In genomic region chr1:163069142-163069541, GRCh38 we compare ENCODE assay signal across 8 cellular contexts. TPM values are rescaled to one million over a fixed set of nuclear protein-coding genes. Genes with fewer than 3 reads are reported as not detected.
A peak's percentile ranks its signal among the peaks of the same experiment; 100 is the strongest.
DNase-seq lines count a peak whose midpoint lies in the region; ATAC-seq and TF ChIP-seq lines count a peak whose summit lies in the region.

TSS of gene RGS4 (plus strand) at chr1:163069361. CDS start at chr1:163069485, 124 bp downstream.

- ATAC-seq in omental fat pad (ENCODE audit: low FRiP score) (peak; percentile 92), GM19324 (IDR thresholded peaks at IDR 0.05; ENCODE audit: low FRiP score, unreplicated experiment) (no peak), GM21619 (IDR thresholded peaks at IDR 0.05; ENCODE audit: unreplicated experiment) (no peak)

- peaks cover 42% of the 10 kb centered on the region for H3F3A ChIP-seq in SK-N-SH (replicated peaks; ENCODE audit: insufficient read depth)

- TF ChIP-seq EP300 in SK-N-SH (IDR thresholded peaks at IDR 0.05; ENCODE audit: borderline replicate concordance in 1 of 2, low read depth in 1 of 2, low read length in 1 of 2): peak; percentile 14 to 35; a peak in 1 of 4 replicates

- peaks cover 58% of the 10 kb centered on the region for H3K79me2 ChIP-seq in SK-N-SH (ENCODE audit: insufficient read depth)

- no peaks in the 10 kb centered on the region for H3K9me2 ChIP-seq in SK-N-SH

- H3K9ac ChIP-seq in SK-N-SH: peak within 1 kb of the TSS; percentile 95

- peaks cover 41 to 42% of the 10 kb centered on the region in 2 experiments for H3K36me3 ChIP-seq in SK-N-SH (replicated peaks in 1 of 2; ENCODE audit: control insufficient read depth in 1 of 2, insufficient read depth in 2 of 2, low read length in 1 of 2)

- H2AFZ ChIP-seq in SK-N-SH (ENCODE audit: low read depth): peak within 1 kb of the TSS; percentile 45

- 3% methylated on average over 13 of the region's 13 CpGs for WGBS in SK-N-SH (ENCODE audit: low lambda C conversion rate)

- POLR2A ChIA-PET in SK-N-SH (lab: Yijun Ruan, JAX): interaction anchor here (0.6 to 8.7 kb wide), 43 partner anchors 9 to 253 kb away, joined by 3 to 450 read pairs (median 5); partner anchors contain the start of genes NUF2 and RGS5

- peak within 1 kb of the TSS; percentile 85 for H3K4me2 ChIP-seq in SK-N-SH

- H3K27ac ChIP-seq in SK-N-SH (ENCODE audit: low read depth in 2 of 2, low read length in 1 of 2): peak within 1 kb of the TSS; percentile 91 to 99

- H3K4me3 ChIP-seq in HFF-Myc (replicated peaks; ENCODE audit: low read depth, low read length): peak within 1 kb of the TSS; percentile 51
- peak within 1 kb of the TSS; percentile 69 to 82 for H3K4me3 ChIP-seq in SK-N-SH (ENCODE audit: low read depth in 2 of 2, low read length in 1 of 2)

- H3K27me3 ChIP-seq in SK-N-SH (ENCODE audit: insufficient read depth): no peaks in the 10 kb centered on the region

- no peaks in the 10 kb centered on the region for H3K9me3 ChIP-seq in SK-N-SH

- DNase-seq in HFF-Myc (ENCODE audit: extremely low read depth, low read depth) (peak; percentile 93), SK-N-SH (peak; percentile 73), germinal center (ENCODE audit: low spot score) (peak; percentile 4), omental fat pad (ENCODE audit: low spot score) (no peak), COLO668 (lab: John Stamatoyannopoulos, UW; ENCODE audit: unreplicated experiment) (no peak)
- no peak for DNase-seq in effector CD4-positive, alpha-beta T cell

- CTCF ChIA-PET in SK-N-SH (lab: Yijun Ruan, JAX): interaction anchor here (0.7 to 8.4 kb wide), 29 partner anchors 8 to 269 kb away, joined by 3 to 120 read pairs (median 7); partner anchors contain the start of gene NUF2

- peaks cover 22 to 31% of the 10 kb centered on the region in 2 experiments; a peak in 3 of 4 replicates for H3K4me1 ChIP-seq in SK-N-SH (ENCODE audit: control insufficient read depth in 1 of 2, insufficient read depth in 2 of 2, low read depth in 1 of 2, low read length in 1 of 2)

- TF ChIP-seq RAD21 in SK-N-SH (IDR thresholded peaks at IDR 0.05; ENCODE audit: low read length): peak; percentile 81

- TF ChIP-seq CTCF in HFF-Myc (IDR thresholded peaks at IDR 0.05; ENCODE audit: low read depth, low read length, missing control alignments): peak; percentile 64
- peak; percentile 72 for TF ChIP-seq CTCF in SK-N-SH (IDR thresholded peaks at IDR 0.05)
- TF ChIP-seq CTCF in omental fat pad (IDR thresholded peaks at IDR 0.05): no peak

- peaks cover 11% of the 10 kb centered on the region; the same call in 1 of the 2 replicates for H4K20me1 ChIP-seq in SK-N-SH (ENCODE audit: insufficient read depth)

TF ChIP-seq in SK-N-SH, 30 proteins besides CTCF, POLR2A, EP300 and RAD21 (continues in another document):
- TF ChIP-seq TEAD4 (IDR thresholded peaks at IDR 0.05; ENCODE audit: borderline replicate concordance, insufficient read depth) (no peak), TCF12 (IDR thresholded peaks at IDR 0.05) (no peak), RFX5 (IDR thresholded peaks at IDR 0.05; ENCODE audit: low read length) (peak; percentile 79; the same call in 1 of the 2 replicates), MAX (IDR thresholded peaks at IDR 0.05; ENCODE audit: low read depth) (0 out of 2 replicates have a peak, but pooled peaks have one; percentile 19), USF1 (IDR thresholded peaks at IDR 0.05; ENCODE audit: borderline replicate concordance, low read depth) (no peak), ELF1 (IDR thresholded peaks at IDR 0.05) (no peak), CHD2 (IDR thresholded peaks at IDR 0.05; ENCODE audit: low read length, partially characterized antibody) (peak; percentile 47), GATA2 (CRISPR knock-in tag; IDR thresholded peaks at IDR 0.05) (no peak), NFIC (IDR thresholded peaks at IDR 0.05; ENCODE audit: borderline replicate concordance) (peak; percentile 26; the same call in 1 of the 2 replicates), RCOR1 (IDR thresholded peaks at IDR 0.05; ENCODE audit: low read length) (0 out of 2 replicates have a peak, but pooled peaks have one; percentile 16), USF2 (IDR thresholded peaks at IDR 0.05; ENCODE audit: borderline replicate concordance, low read depth, low read length) (no peak), JUND (IDR thresholded peaks at IDR 0.05) (0 out of 2 replicates have a peak, but pooled peaks have one; percentile 3), SIN3A (IDR thresholded peaks at IDR 0.05; ENCODE audit: borderline replicate concordance, low read depth, low read length) (peak; percentile 91; the same call in 1 of the 2 replicates), RXRA (IDR thresholded peaks at IDR 0.05; ENCODE audit: borderline replicate concordance, low read depth) (no peak), NRF1 (IDR thresholded peaks at IDR 0.05; ENCODE audit: low read depth, low read length) (no peak), REST (IDR thresholded peaks at IDR 0.05; ENCODE audit: low read depth, low read length) (peak; percentile 70; the same call in 1 of the 2 replicates), GABPA (IDR thresholded peaks at IDR 0.05; ENCODE audit: low read depth) (no peak), IRF3 (IDR thresholded peaks at IDR 0.05; ENCODE audit: low read depth, low read length) (no peak), ZBTB33 (IDR thresholded peaks at IDR 0.05; ENCODE audit: borderline replicate concordance, low read depth) (no peak)

RNA-seq across cellular contexts. Expression of gene RGS4, which starts in this region (rescaled TPM):
- polyA plus RNA-seq in SK-N-SH (2012; rRNA removed): 124 and 193 TPM in 2 replicates
- 212 and 232 TPM in 2 replicates for polyA plus RNA-seq in SK-N-SH (2012; cell fraction: cytosol; rRNA removed)
- 79.0 and 164 TPM in 2 replicates for polyA plus RNA-seq in SK-N-SH (2012; cell fraction: nucleus; rRNA removed)
- 10 to 100 TPM in 2 of 4 donors, 1 to 10 TPM in 2; 3.2 to 44.1 (median 20.4) TPM for total RNA-seq in omental fat pad

Comparison
In these comparisons a context has a peak if more than half of its experiments do, and no peak if none do; other contexts are left out.
1. DNase-seq: peak in HFF-Myc (single experiment), SK-N-SH (single experiment) and germinal center (single experiment); none in omental fat pad (single experiment), COLO668 (single experiment) and effector CD4-positive, alpha-beta T cell (single experiment).
2. CTCF ChIP-seq: peak in HFF-Myc (single experiment) and SK-N-SH (single experiment); none in omental fat pad (0 of 3).